In the genomic region with DNA sequence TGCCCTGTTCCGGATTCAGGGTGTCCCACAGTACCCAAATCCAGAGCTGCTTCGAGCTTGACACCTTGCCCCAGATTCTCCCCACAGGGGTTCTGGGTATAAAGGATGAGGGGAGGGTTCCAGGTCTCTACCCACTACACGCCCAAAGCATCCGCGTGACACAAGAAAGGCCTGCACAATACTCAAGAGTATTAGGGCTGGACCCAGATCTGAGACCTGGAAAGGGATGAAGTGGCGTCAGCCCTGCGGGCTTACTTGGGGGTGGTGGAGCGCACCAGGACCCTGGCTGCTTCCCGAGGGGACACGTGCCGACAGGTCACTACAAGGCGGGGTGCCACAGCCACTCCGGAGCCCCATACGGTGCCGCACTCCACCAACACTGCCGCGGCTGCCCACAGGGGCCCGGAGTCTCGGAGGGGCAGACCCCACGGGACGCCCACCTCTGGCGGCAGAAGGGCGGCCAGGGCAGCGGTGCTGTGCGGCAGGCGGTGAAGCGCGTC, we compare ENCODE assay signal across 8 cellular contexts. TPM values are rescaled to one million over a fixed set of nuclear protein-coding genes. Genes with fewer than 3 reads are reported as not detected.
DNase-seq lines count a peak whose midpoint lies in the region; ATAC-seq and TF ChIP-seq lines count a peak whose summit lies in the region.

No MANE protein-coding gene starts in this region.

- H3K4me3 ChIP-seq in right atrium auricular region: peak overlapping the region; percentile 59 to 73
- peak overlapping the region; percentile 57 to 96 (median 87) for H3K4me3 ChIP-seq in spleen

- intact Hi-C loops in spleen (cut with DNase I; ENCODE audit: low total_unique reads): no loop called here

- H3K36me3 ChIP-seq in right atrium auricular region (peaks cover 15% of the 10 kb centered on the region), spleen (peaks cover 0 to 45% (median 0%) of the 10 kb centered on the region in 6 donors)

- peak; percentile 52 for DNase-seq in T1000 (lab: John Stamatoyannopoulos, UW)
- no peak for DNase-seq in right atrium auricular region (ENCODE audit: low spot score)
- DNase-seq in spleen: no peak
- DNase-seq in C1 segment of cervical spinal cord (lab: John Stamatoyannopoulos, UW): no peak
- no peak for DNase-seq in Ammon's horn (ENCODE audit: low spot score)
- no peak for DNase-seq in midbrain (lab: John Stamatoyannopoulos, UW)

- peak overlapping the region; percentile 87 to 91 for H3K27ac ChIP-seq in right atrium auricular region
- peak overlapping the region; percentile 83 to 95 (median 94) for H3K27ac ChIP-seq in spleen

- H3K4me1 ChIP-seq in right atrium auricular region (peaks cover 0 to 22% of the 10 kb centered on the region in 2 donors), spleen (peaks cover 12 to 45% (median 28%) of the 10 kb centered on the region in 6 donors)

- TF ChIP-seq POLR2A in spleen (IDR thresholded peaks at IDR 0.05): no peak

- 9 to 42% (median 11%) methylated on average over 5 to 28 of the region's 28 CpGs for WGBS in spleen, 5 donors

- H3K9me3 ChIP-seq in right atrium auricular region (no peaks in the 10 kb centered on the region), spleen (no peaks in the 10 kb centered on the region)

- H3K27me3 ChIP-seq in right atrium auricular region (no peaks in the 10 kb centered on the region), spleen (replicated peaks in 1 of 7) (no peaks in the 10 kb centered on the region)

- TF ChIP-seq CTCF in right atrium auricular region (IDR thresholded peaks at IDR 0.05) (no peak), spleen (IDR thresholded peaks at IDR 0.05 in 8 of 11, conservative IDR thresholded peaks at IDR 0.05 in 3 of 11) (no peak)

- ATAC-seq in GM18519 (IDR thresholded peaks at IDR 0.05; ENCODE audit: low FRiP score, unreplicated experiment) (peak; percentile 7), HG02623 (IDR thresholded peaks at IDR 0.05; ENCODE audit: unreplicated experiment) (peak; percentile 2)

RNA-seq across cellular contexts. Expression of a gene that starts 1.3 kb away (rescaled TPM):
- total RNA-seq in right atrium auricular region (1 to 10 TPM; 4.4 to 4.9 TPM), spleen (10 to 100 TPM; 14.1 to 20.3 (median 16.6) TPM)
- polyA plus RNA-seq in spleen: 10 to 100 TPM; 15.2 to 20.9 (median 19.2) TPM

RNA-seq across cellular contexts. Expression of a gene that starts 12.6 kb away (rescaled TPM):
- total RNA-seq in right atrium auricular region (10 to 100 TPM in 1 of 2 donors, 1 to 10 TPM in 1; 6.2 to 12.0 TPM), spleen (1 to 10 TPM; 5.1 to 9.4 (median 8.7) TPM)
- polyA plus RNA-seq in spleen: 1 to 10 TPM; 4.3 to 6.2 (median 6.2) TPM

RNA-seq across cellular contexts. Expression of a gene that starts 25.1 kb away (rescaled TPM):
- total RNA-seq in right atrium auricular region (10 to 100 TPM; 57.5 to 60.3 TPM), spleen (100 to 1,000 TPM in 1 of 7 donors, 10 to 100 TPM in 6; 63.6 to 107 (median 79.5) TPM)
- polyA plus RNA-seq in spleen: 10 to 100 TPM; 27.3 to 33.2 (median 28.4) TPM
